ENCODE assay signal across 8 cellular contexts in the genomic region with DNA sequence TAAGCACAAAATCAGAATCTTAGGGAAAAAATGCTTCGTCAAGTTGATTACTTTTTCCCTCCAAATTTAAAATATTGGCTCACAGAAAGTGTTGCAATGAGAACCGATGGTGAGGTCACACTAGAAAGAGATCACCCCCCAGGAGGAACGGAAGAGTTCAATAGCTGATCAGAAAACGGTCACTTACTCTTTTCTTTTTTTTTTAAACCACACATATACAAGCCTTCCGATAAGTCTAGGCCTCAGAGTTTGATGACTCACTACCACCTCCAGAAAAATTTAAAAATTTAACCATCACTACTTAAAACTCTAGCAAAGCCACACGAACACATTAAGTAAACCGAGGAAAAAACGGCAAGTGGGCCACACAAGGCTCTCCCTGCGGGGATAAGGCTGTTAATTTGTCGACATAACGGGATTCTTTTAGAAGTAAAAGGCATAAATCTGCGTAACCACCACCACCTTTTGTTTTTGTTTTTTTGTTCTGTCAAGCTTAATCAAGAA. TPM values are rescaled to one million over a fixed set of nuclear protein-coding genes. Genes with fewer than 3 reads are reported as not detected.
DNase-seq lines count a peak whose midpoint lies in the region; ATAC-seq, FAIRE-seq and TF ChIP-seq lines count a peak whose summit lies in the region.

No MANE protein-coding gene starts in this region.

- no peak for FAIRE-seq in keratinocyte (lab: Jason Lieb, UNC)

- POLR2A ChIA-PET in activated naive CD8-positive, alpha-beta T cell treated with anti-CD3 and anti-CD28 coated beads, Interleukin-2, amount 10 ng/mL, durations not matched to agents 7 days and 5 days (lab: Charles Lee) = interaction anchor here (0.7 to 7.1 kb wide), 11 partner anchors 10 to 111 kb away, joined by 3 to 162 read pairs (median 7); partner anchors contain the start of genes MED22, REXO4, RPL7A and SURF1

- dilution Hi-C loops in keratinocyte (cut with MboI; ENCODE audit: extremely low pct_ligation_motif_present, low sequenced_read_pairs) = no loop called here

- H3K36me3 Mint-ChIP-seq in activated naive CD8-positive, alpha-beta T cell treated with anti-CD3 and anti-CD28 coated beads, Interleukin-2, amount 10 ng/mL, durations not matched to agents 7 days and 5 days = peaks cover 24% of the 10 kb centered on the region

- H3K4me1 Mint-ChIP-seq in activated naive CD8-positive, alpha-beta T cell treated with anti-CD3 and anti-CD28 coated beads, Interleukin-2, amount 10 ng/mL, durations not matched to agents 7 days and 5 days = peaks cover 54% of the 10 kb centered on the region

- H4K20me1 ChIP-seq in keratinocyte (ENCODE audit: control insufficient read depth, extremely low read depth, insufficient read depth, low read length) = peaks cover 32% of the 10 kb centered on the region

- WGBS in HUES64 = 40% methylated on average over 12 of the region's 12 CpGs
- WGBS in thymus = 31% methylated on average over 12 of the region's 12 CpGs

- H3K79me2 ChIP-seq in ACC112 (ENCODE audit: control insufficient read depth, insufficient read depth, low read length, unreplicated experiment) = peaks cover 66% of the 10 kb centered on the region
- H3K79me2 ChIP-seq in keratinocyte (ENCODE audit: control insufficient read depth, insufficient read depth, low read length) = peaks cover 59% of the 10 kb centered on the region

- H2AFZ ChIP-seq in ACC112 (ENCODE audit: low read length, unreplicated experiment) = no peak overlapping the region
- no peak overlapping the region for H2AFZ ChIP-seq in keratinocyte (ENCODE audit: control insufficient read depth, low read length)

- H3K9me3 ChIP-seq in HUES64 (ENCODE audit: insufficient read depth, low read depth, low read length) (no peaks in the 10 kb centered on the region), keratinocyte (ENCODE audit: control insufficient read depth, low read depth, low read length) (no peaks in the 10 kb centered on the region), thymus (ENCODE audit: control insufficient read depth) (no peaks in the 10 kb centered on the region)

- peaks cover 3% of the 10 kb centered on the region for H3K27me3 Mint-ChIP-seq in activated naive CD8-positive, alpha-beta T cell treated with anti-CD3 and anti-CD28 coated beads, Interleukin-2, amount 10 ng/mL, durations not matched to agents 7 days and 5 days

- H3K4me2 ChIP-seq in keratinocyte (ENCODE audit: control insufficient read depth, extremely low read depth, insufficient read depth, low read depth, low read length) = peak overlapping the region; percentile 81

- H3K4me3 Mint-ChIP-seq in activated naive CD8-positive, alpha-beta T cell treated with anti-CD3 and anti-CD28 coated beads, Interleukin-2, amount 10 ng/mL, durations not matched to agents 7 days and 5 days = peak overlapping the region; percentile 95

- H3K27ac ChIP-seq in ACC112 (ENCODE audit: low read depth, low read length) = peak overlapping the region; percentile 90
- H3K27ac ChIP-seq in HUES64 (ENCODE audit: low read depth, low read length) = no peak overlapping the region
- H3K27ac ChIP-seq in keratinocyte (ENCODE audit: control insufficient read depth, insufficient read depth, low read length) = peak overlapping the region; percentile 92
- peak overlapping the region; percentile 90 for H3K27ac ChIP-seq in thymus (ENCODE audit: low read depth)

- no peak for TF ChIP-seq CTCF in keratinocyte (optimal IDR thresholded peaks at IDR 0.05 in 1 of 3, IDR thresholded peaks at IDR 0.05 in 1 of 3, conservative IDR thresholded peaks at IDR 0.05 in 1 of 3; ENCODE audit: extremely low read depth in 1 of 3, insufficient read depth in 2 of 3, low read length in 3 of 3)

- H3K36me3 ChIP-seq in ACC112 (ENCODE audit: insufficient read depth, low read length) = no peaks in the 10 kb centered on the region; the same call in 1 of the 2 replicates
- H3K36me3 ChIP-seq in HUES64 (ENCODE audit: insufficient read depth, low read length) = peaks cover 26% of the 10 kb centered on the region
- H3K36me3 ChIP-seq in keratinocyte (ENCODE audit: control insufficient read depth in 2 of 2, extremely low read depth in 1 of 2, insufficient read depth in 2 of 2, low read length in 2 of 2) = peaks cover 20 to 21% of the 10 kb centered on the region in 2 experiments
- H3K36me3 ChIP-seq in thymus (ENCODE audit: control insufficient read depth, insufficient read depth) = peaks cover 14% of the 10 kb centered on the region

- H3K4me1 ChIP-seq in ACC112 (ENCODE audit: control insufficient read depth, insufficient read depth, low read length, unreplicated experiment) (peaks cover 34% of the 10 kb centered on the region), HUES64 (ENCODE audit: insufficient read depth, low read length) (no peaks in the 10 kb centered on the region), keratinocyte (ENCODE audit: control insufficient read depth, extremely low read depth, insufficient read depth, low read length) (peaks cover 35% of the 10 kb centered on the region), thymus (ENCODE audit: control insufficient read depth, insufficient read depth, low read length) (peaks cover 27% of the 10 kb centered on the region)

- H3K27ac Mint-ChIP-seq in activated naive CD8-positive, alpha-beta T cell treated with anti-CD3 and anti-CD28 coated beads, Interleukin-2, amount 10 ng/mL, durations not matched to agents 7 days and 5 days = peak overlapping the region; percentile 99

- peaks cover 8% of the 10 kb centered on the region for H3K9me1 ChIP-seq in keratinocyte (ENCODE audit: control insufficient read depth, extremely low read depth, insufficient read depth, low read length)

- H3K9me3 Mint-ChIP-seq in activated naive CD8-positive, alpha-beta T cell treated with anti-CD3 and anti-CD28 coated beads, Interleukin-2, amount 10 ng/mL, durations not matched to agents 7 days and 5 days = no peaks in the 10 kb centered on the region

- peak; percentile 16 for ATAC-seq in activated naive CD8-positive, alpha-beta T cell treated with anti-CD3 and anti-CD28 coated beads, Interleukin-2, amount 10 ng/mL, durations not matched to agents 7 days and 5 days (ENCODE audit: low read depth)
- ATAC-seq in HG02840 (IDR thresholded peaks at IDR 0.05; ENCODE audit: low FRiP score, unreplicated experiment) = no peak

- H3K9ac ChIP-seq in HUES64 (ENCODE audit: low read depth, low read length) = peak overlapping the region; percentile 96
- H3K9ac ChIP-seq in keratinocyte (ENCODE audit: control insufficient read depth, extremely low read depth, insufficient read depth, low read length) = peak overlapping the region; percentile 97

- peak overlapping the region; percentile 85 for H3K4me3 ChIP-seq in ACC112 (ENCODE audit: low read depth, low read length)
- peak overlapping the region; percentile 86 for H3K4me3 ChIP-seq in HUES64 (ENCODE audit: low read length)
- peak overlapping the region; percentile 83 to 99 (median 95) for H3K4me3 ChIP-seq in keratinocyte (ENCODE audit: control insufficient read depth in 2 of 3, extremely low read depth in 1 of 3, insufficient read depth in 2 of 3, low read depth in 1 of 3, low read length in 3 of 3)
- H3K4me3 ChIP-seq in thymus (ENCODE audit: low read length) = peak overlapping the region; percentile 97

- no peak for DNase-seq in activated naive CD8-positive, alpha-beta T cell treated with anti-CD3 and anti-CD28 coated beads, Interleukin-2, amount 10 ng/mL, durations not matched to agents 7 days and 5 days
- DNase-seq in keratinocyte (ENCODE audit: low read depth, low spot score) (no peak), NCI-H2227 treated with DMSO at 0.1 percent for 48 hours (lab: John Stamatoyannopoulos, UW) (no peak), activated gamma-delta T cell (lab: John Stamatoyannopoulos, UW) (no peak)

- H3K27me3 ChIP-seq in ACC112 (ENCODE audit: insufficient read depth, low read length) (no peaks in the 10 kb centered on the region), HUES64 (ENCODE audit: insufficient read depth, low read length) (peaks cover 14% of the 10 kb centered on the region), keratinocyte (ENCODE audit: control insufficient read depth, extremely low read depth, insufficient read depth, low read length) (no peaks in the 10 kb centered on the region), thymus (ENCODE audit: control insufficient read depth, insufficient read depth) (no peaks in the 10 kb centered on the region)

RNA-seq across cellular contexts. Expression of gene SURF4, which starts 1.2 kb away (rescaled TPM):
- polyA plus RNA-seq in HUES64 (2013, experiment 1 of 2) = 97.5 TPM
- polyA plus RNA-seq in HUES64 (2013, experiment 2 of 2) = 97.2 TPM
- total RNA-seq in activated naive CD8-positive, alpha-beta T cell treated with anti-CD3 and anti-CD28 coated beads, Interleukin-2, amount 10 ng/mL, durations not matched to agents 7 days and 5 days = 100 to 1,000 TPM; 160 to 161 TPM
- polyA plus RNA-seq in keratinocyte = 120 to 232 TPM (median 153 TPM) in 3 replicates
- 60.5 TPM for polyA plus RNA-seq in keratinocyte (2011; ENCODE audit: low read depth)
- 123 and 124 TPM in 2 replicates for polyA plus RNA-seq in keratinocyte (2011; cell fraction: cytosol; rRNA removed)
- 238 and 252 TPM in 2 replicates for polyA plus RNA-seq in keratinocyte (2011; cell fraction: nucleus; rRNA removed)
- polyA plus RNA-seq in keratinocyte (2012; ENCODE audit: low replicate concordance) = 98.3 and 183 TPM in 2 replicates
- polyA minus RNA-seq in keratinocyte = 166 to 368 TPM (median 173 TPM) in 3 replicates
- polyA minus RNA-seq in keratinocyte (2011; cell fraction: cytosol; rRNA and poly(A)+ RNA removed) = 206 TPM
- polyA minus RNA-seq in keratinocyte (2011; cell fraction: nucleus; rRNA and poly(A)+ RNA removed) = 165 and 207 TPM in 2 replicates
- 52.0 TPM for polyA plus RNA-seq in thymus

RNA-seq across cellular contexts. Expression of gene STKLD1, which starts 1.5 kb away (rescaled TPM):
- not detected for polyA plus RNA-seq in HUES64 (2013, experiment 1 of 2)
- 0.51 TPM for polyA plus RNA-seq in HUES64 (2013, experiment 2 of 2)
- total RNA-seq in activated naive CD8-positive, alpha-beta T cell treated with anti-CD3 and anti-CD28 coated beads, Interleukin-2, amount 10 ng/mL, durations not matched to agents 7 days and 5 days = under 1 TPM; 0.17 to 0.91 TPM
- 0.39 to 0.77 TPM in 2 of 3 replicates, not detected in the other for polyA plus RNA-seq in keratinocyte
- 0.09 TPM for polyA plus RNA-seq in keratinocyte (2011; ENCODE audit: low read depth)
- polyA plus RNA-seq in keratinocyte (2011; cell fraction: cytosol; rRNA removed) = 0.18 and 0.35 TPM in 2 replicates
- polyA plus RNA-seq in keratinocyte (2011; cell fraction: nucleus; rRNA removed) = 1.2 and 2.5 TPM in 2 replicates
- polyA plus RNA-seq in keratinocyte (2012; ENCODE audit: low replicate concordance) = 0.39 and 0.86 TPM in 2 replicates
- polyA minus RNA-seq in keratinocyte = not detected in 3 replicates
- polyA minus RNA-seq in keratinocyte (2011; cell fraction: cytosol; rRNA and poly(A)+ RNA removed) = not detected
- polyA minus RNA-seq in keratinocyte (2011; cell fraction: nucleus; rRNA and poly(A)+ RNA removed) = 0.85 TPM in 1 of 2 replicates, not detected in the other
- 1.5 TPM for polyA plus RNA-seq in thymus

RNA-seq across cellular contexts. Expression of gene SURF2, which starts 18.3 kb away (rescaled TPM):
- polyA plus RNA-seq in HUES64 (2013, experiment 1 of 2) = 45.2 TPM
- 34.4 TPM for polyA plus RNA-seq in HUES64 (2013, experiment 2 of 2)
- 10 to 100 TPM; 16.2 to 17.0 TPM for total RNA-seq in activated naive CD8-positive, alpha-beta T cell treated with anti-CD3 and anti-CD28 coated beads, Interleukin-2, amount 10 ng/mL, durations not matched to agents 7 days and 5 days
- 21.2 to 29.0 TPM (median 28.2 TPM) in 3 replicates for polyA plus RNA-seq in keratinocyte
- polyA plus RNA-seq in keratinocyte (2011; ENCODE audit: low read depth) = 26.6 TPM
- polyA plus RNA-seq in keratinocyte (2011; cell fraction: cytosol; rRNA removed) = 21.7 and 46.2 TPM in 2 replicates
- polyA plus RNA-seq in keratinocyte (2011; cell fraction: nucleus; rRNA removed) = 10.8 and 13.1 TPM in 2 replicates
- 38.6 and 45.6 TPM in 2 replicates for polyA plus RNA-seq in keratinocyte (2012; ENCODE audit: low replicate concordance)
- 7.5 to 19.6 TPM (median 10.1 TPM) in 3 replicates for polyA minus RNA-seq in keratinocyte
- polyA minus RNA-seq in keratinocyte (2011; cell fraction: cytosol; rRNA and poly(A)+ RNA removed) = 34.5 TPM
- polyA minus RNA-seq in keratinocyte (2011; cell fraction: nucleus; rRNA and poly(A)+ RNA removed) = 5.5 and 5.9 TPM in 2 replicates
- polyA plus RNA-seq in thymus = 34.0 TPM

RNA-seq across cellular contexts. Expression of gene SURF1, which starts 18.4 kb away (rescaled TPM):
- 28.1 TPM for polyA plus RNA-seq in HUES64 (2013, experiment 1 of 2)
- 33.2 TPM for polyA plus RNA-seq in HUES64 (2013, experiment 2 of 2)
- 10 to 100 TPM; 40.6 to 41.9 TPM for total RNA-seq in activated naive CD8-positive, alpha-beta T cell treated with anti-CD3 and anti-CD28 coated beads, Interleukin-2, amount 10 ng/mL, durations not matched to agents 7 days and 5 days
- 31.1 to 34.0 TPM (median 32.9 TPM) in 3 replicates for polyA plus RNA-seq in keratinocyte
- 18.6 TPM for polyA plus RNA-seq in keratinocyte (2011; ENCODE audit: low read depth)
- polyA plus RNA-seq in keratinocyte (2011; cell fraction: cytosol; rRNA removed) = 29.0 and 29.1 TPM in 2 replicates
- 23.9 and 24.3 TPM in 2 replicates for polyA plus RNA-seq in keratinocyte (2011; cell fraction: nucleus; rRNA removed)
- polyA plus RNA-seq in keratinocyte (2012; ENCODE audit: low replicate concordance) = 28.9 and 30.4 TPM in 2 replicates
- 13.5 to 15.6 TPM (median 15.2 TPM) in 3 replicates for polyA minus RNA-seq in keratinocyte
- polyA minus RNA-seq in keratinocyte (2011; cell fraction: cytosol; rRNA and poly(A)+ RNA removed) = 11.5 TPM
- polyA minus RNA-seq in keratinocyte (2011; cell fraction: nucleus; rRNA and poly(A)+ RNA removed) = 5.4 and 6.2 TPM in 2 replicates
- polyA plus RNA-seq in thymus = 84.0 TPM

RNA-seq across cellular contexts. Expression of gene RPL7A, which starts 26.6 kb away (rescaled TPM):
- polyA plus RNA-seq in HUES64 (2013, experiment 1 of 2) = 2,022 TPM
- polyA plus RNA-seq in HUES64 (2013, experiment 2 of 2) = 2,280 TPM
- 1,000 to 10,000 TPM; 1,843 to 1,855 TPM for total RNA-seq in activated naive CD8-positive, alpha-beta T cell treated with anti-CD3 and anti-CD28 coated beads, Interleukin-2, amount 10 ng/mL, durations not matched to agents 7 days and 5 days
- polyA plus RNA-seq in keratinocyte = 2,394 to 3,298 TPM (median 2,684 TPM) in 3 replicates
- polyA plus RNA-seq in keratinocyte (2011; ENCODE audit: low read depth) = 1,320 TPM
- 3,782 and 4,157 TPM in 2 replicates for polyA plus RNA-seq in keratinocyte (2011; cell fraction: cytosol; rRNA removed)
- polyA plus RNA-seq in keratinocyte (2011; cell fraction: nucleus; rRNA removed) = 1,072 and 1,201 TPM in 2 replicates
- polyA plus RNA-seq in keratinocyte (2012; ENCODE audit: low replicate concordance) = 2,384 and 2,909 TPM in 2 replicates
- polyA minus RNA-seq in keratinocyte = 1,498 to 3,012 TPM (median 2,133 TPM) in 3 replicates
- 1,283 TPM for polyA minus RNA-seq in keratinocyte (2011; cell fraction: cytosol; rRNA and poly(A)+ RNA removed)
- polyA minus RNA-seq in keratinocyte (2011; cell fraction: nucleus; rRNA and poly(A)+ RNA removed) = 279 and 333 TPM in 2 replicates
- 3,092 TPM for polyA plus RNA-seq in thymus
